Comparison of ENCODE assay signal across 35 cellular contexts in the genomic region with DNA sequence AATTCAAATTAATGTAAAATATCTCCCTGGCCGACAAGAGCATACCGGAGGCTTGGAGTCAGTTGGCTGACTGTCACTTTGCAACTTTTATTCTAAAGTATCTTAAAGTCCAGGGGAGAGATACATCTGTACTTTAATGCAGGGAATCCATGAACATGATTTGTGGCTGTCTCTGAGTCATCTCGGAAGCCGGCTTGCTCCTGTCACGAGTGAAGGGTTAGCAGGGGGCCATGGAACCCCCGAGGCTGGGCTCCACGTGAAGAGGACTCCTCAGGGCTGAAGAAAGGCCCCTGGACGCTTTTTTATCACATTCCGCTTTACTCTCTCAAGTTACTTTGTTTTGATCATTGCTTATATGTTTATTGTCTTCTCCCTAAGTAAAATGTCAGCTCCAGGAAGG. TPM values are rescaled to one million over a fixed set of nuclear protein-coding genes. Genes with fewer than 3 reads are reported as not detected.
"Had no signal": no experiment of that assay in that cellular context is flagged by ENCODE, and none has a peak within 500 bp of the region (broad histone marks: within the 10 kb centered on the region; RNA-seq: fewer than 3 reads in every experiment).

No MANE protein-coding gene starts in this region.

- H3K4me3 Mint-ChIP-seq: activated CD4-positive, alpha-beta memory T cell treated with anti-CD3 and anti-CD28 coated beads for 36 hours; activated CD4-positive, alpha-beta T cell treated with anti-CD3 and anti-CD28 coated beads, Interleukin-2, amount 10 ng/mL, durations not matched to agents 24 days and 14 days; activated naive CD4-positive, alpha-beta T cell treated with anti-CD3 and anti-CD28 coated beads, Interleukin-2, amount 10 ng/mL, durations not matched to agents 7 days and 5 days; activated naive CD8-positive, alpha-beta T cell treated with anti-CD3 and anti-CD28 coated beads, Interleukin-2, amount 10 ng/mL, durations not matched to agents 7 days and 5 days; activated T-helper 1 cell treated with anti-CD3 and anti-CD28 coated beads, Interleukin-12 subunit alpha, Interleukin-12 subunit beta, Interleukin-2, Interleukin-4 antibody, amounts not matched to agents 30 ng/mL and 10 ng/mL and 1 ng/mL, durations not matched to agents 14 hours and 24 hours and 36 hours; natural killer cell; neural progenitor cell; stimulated activated naive CD8-positive, alpha-beta T cell treated with anti-CD3 and anti-CD28 coated beads, Interleukin-15, amount 100 ng/mL, for 72 hours had no signal

- ATAC-seq: foreskin keratinocyte; left lung; lower lobe of right lung; natural killer cell; psoas muscle; stimulated activated naive CD8-positive, alpha-beta T cell treated with anti-CD3 and anti-CD28 coated beads, Interleukin-15, amount 100 ng/mL, for 72 hours had no signal

- H3K4me1 ChIP-seq: breast epithelium, esophagus muscularis mucosa, foreskin keratinocyte, lower lobe of right lung, neural progenitor cell, parathyroid adenoma, psoas muscle, sigmoid colon, upper lobe of left lung, vagina had no signal

- DNase-seq: activated CD4-positive, alpha-beta memory T cell treated with anti-CD3 and anti-CD28 coated beads for 36 hours; activated CD4-positive, alpha-beta T cell treated with anti-CD3 and anti-CD28 coated beads, Interleukin-2, amount 10 ng/mL, durations not matched to agents 24 days and 14 days; activated CD4-positive, CD25-positive, alpha-beta regulatory T cell treated with anti-CD3 and anti-CD28 coated beads, Interleukin-2, amount 50 U/mL, for 72 hours; activated CD8-positive, alpha-beta memory T cell treated with anti-CD3 and anti-CD28 coated beads, Interleukin-2, amount 50 U/mL, for 4 hours; activated gamma-delta T cell; activated naive CD4-positive, alpha-beta T cell treated with anti-CD3 and anti-CD28 coated beads, Interleukin-2, amount 10 ng/mL, durations not matched to agents 7 days and 5 days; activated naive CD8-positive, alpha-beta T cell treated with anti-CD3 and anti-CD28 coated beads, Interleukin-2, amount 10 ng/mL, durations not matched to agents 7 days and 5 days; activated T-cell treated with anti-CD3 and anti-CD28 coated beads, Interleukin-2, amount 50 U/mL, for 1 hour; amygdala; central memory CD4-positive, alpha-beta T cell; foreskin keratinocyte; kidney glomerular epithelial cell; left lung; lower lobe of right lung; mesenchymal stem cell; natural killer cell; occipital lobe; psoas muscle; sigmoid colon; small intestine; stimulated activated CD4-positive, alpha-beta T cell treated with anti-CD3 and anti-CD28 coated beads, Interleukin-15, amount 100 ng/mL, for 24 hours; stimulated activated naive CD8-positive, alpha-beta T cell treated with anti-CD3 and anti-CD28 coated beads, Interleukin-15, amount 100 ng/mL, for 72 hours; substantia nigra; T-helper 9 cell; thyroid gland; upper lobe of left lung had no signal

- H3K27me3 Mint-ChIP-seq: stimulated activated naive CD8-positive, alpha-beta T cell treated with anti-CD3 and anti-CD28 coated beads, Interleukin-15, amount 100 ng/mL, for 72 hours had no signal

- H3K27ac Mint-ChIP-seq: activated CD4-positive, alpha-beta memory T cell treated with anti-CD3 and anti-CD28 coated beads for 36 hours; activated CD4-positive, alpha-beta T cell treated with anti-CD3 and anti-CD28 coated beads, Interleukin-2, amount 10 ng/mL, durations not matched to agents 24 days and 14 days; activated naive CD4-positive, alpha-beta T cell treated with anti-CD3 and anti-CD28 coated beads, Interleukin-2, amount 10 ng/mL, durations not matched to agents 7 days and 5 days; activated naive CD8-positive, alpha-beta T cell treated with anti-CD3 and anti-CD28 coated beads, Interleukin-2, amount 10 ng/mL, durations not matched to agents 7 days and 5 days; activated T-helper 1 cell treated with anti-CD3 and anti-CD28 coated beads, Interleukin-12 subunit alpha, Interleukin-12 subunit beta, Interleukin-2, Interleukin-4 antibody, amounts not matched to agents 30 ng/mL and 10 ng/mL and 1 ng/mL, durations not matched to agents 14 hours and 24 hours and 36 hours; natural killer cell; stimulated activated naive CD8-positive, alpha-beta T cell treated with anti-CD3 and anti-CD28 coated beads, Interleukin-15, amount 100 ng/mL, for 72 hours had no signal

- H3K27me3 ChIP-seq: breast epithelium, foreskin keratinocyte, left lung, neural progenitor cell, sigmoid colon, thyroid gland, upper lobe of left lung, vagina had no signal

- H3K4me3 ChIP-seq: breast epithelium, esophagus muscularis mucosa, left lung, lower lobe of right lung, neural progenitor cell, psoas muscle, sigmoid colon, thyroid gland, upper lobe of left lung, vagina had no signal

- H3K36me3 Mint-ChIP-seq: activated CD4-positive, alpha-beta memory T cell treated with anti-CD3 and anti-CD28 coated beads for 36 hours; activated naive CD4-positive, alpha-beta T cell treated with anti-CD3 and anti-CD28 coated beads, Interleukin-2, amount 10 ng/mL, durations not matched to agents 7 days and 5 days; activated naive CD8-positive, alpha-beta T cell treated with anti-CD3 and anti-CD28 coated beads, Interleukin-2, amount 10 ng/mL, durations not matched to agents 7 days and 5 days; natural killer cell; neural progenitor cell had no signal

- H3K36me3 ChIP-seq: breast epithelium, esophagus muscularis mucosa, left lung, lower lobe of right lung, neural progenitor cell, sigmoid colon, thyroid gland, upper lobe of left lung, vagina had no signal

- H3K4me1 Mint-ChIP-seq: activated CD4-positive, alpha-beta T cell treated with anti-CD3 and anti-CD28 coated beads, Interleukin-2, amount 10 ng/mL, durations not matched to agents 24 days and 14 days; activated naive CD4-positive, alpha-beta T cell treated with anti-CD3 and anti-CD28 coated beads, Interleukin-2, amount 10 ng/mL, durations not matched to agents 7 days and 5 days had no signal

- H3K27ac ChIP-seq: breast epithelium, esophagus muscularis mucosa, foreskin keratinocyte, left lung, lower lobe of right lung, neural progenitor cell, parathyroid adenoma, psoas muscle, sigmoid colon, thyroid gland, upper lobe of left lung, vagina, VCaP had no signal

- H3K9me3 ChIP-seq: breast epithelium, esophagus muscularis mucosa, left lung, lower lobe of right lung, psoas muscle, sigmoid colon, thyroid gland, upper lobe of left lung, vagina had no signal

RNA-seq across cellular contexts. Expression of gene TVP23A, which starts 13.2 kb away (rescaled TPM):
- total RNA-seq: activated CD4-positive, alpha-beta memory T cell treated with anti-CD3 and anti-CD28 coated beads for 36 hours; activated CD4-positive, alpha-beta T cell treated with anti-CD3 and anti-CD28 coated beads, Interleukin-2, amount 10 ng/mL, durations not matched to agents 24 days and 14 days; activated CD8-positive, alpha-beta memory T cell treated with anti-CD3 and anti-CD28 coated beads for 36 hours; activated naive CD8-positive, alpha-beta T cell treated with anti-CD3 and anti-CD28 coated beads, Interleukin-2, amount 10 ng/mL, durations not matched to agents 7 days and 5 days; activated T-helper 1 cell treated with anti-CD3 and anti-CD28 coated beads, Interleukin-12 subunit alpha, Interleukin-12 subunit beta, Interleukin-2, Interleukin-4 antibody, amounts not matched to agents 30 ng/mL and 10 ng/mL and 1 ng/mL, durations not matched to agents 14 hours and 24 hours and 36 hours; foreskin keratinocyte; mononuclear cell; natural killer cell had no signal
- polyA plus RNA-seq: foreskin keratinocyte had no signal
